24 cellular contexts compared by ENCODE assay signal in genomic region chrX:905828-906566, GRCh38.
"Had no signal": no experiment of that assay in that cellular context is flagged by ENCODE, and none has a peak within 500 bp of the region (broad histone marks: within the 10 kb centered on the region; RNA-seq: fewer than 3 reads in every experiment).

No MANE protein-coding gene starts in this region.

- ATAC-seq: activated CD8-positive, alpha-beta T cell treated with anti-CD3 and anti-CD28 coated beads, Interleukin-2, amount 10 ng/mL, durations not matched to agents 7 days and 5 days; foreskin keratinocyte; left ventricle myocardium superior; naive thymus-derived CD8-positive, alpha-beta T cell had no signal

- H3K9me3 Mint-ChIP-seq: activated B cell treated with CpG ODN at 0.5 μM for 24 hours had no signal

- H3K27me3 ChIP-seq: esophagus squamous epithelium, foreskin keratinocyte, right atrium auricular region, uterus had no signal

- H3K4me1 ChIP-seq: esophagus squamous epithelium, foreskin keratinocyte, right atrium auricular region, uterus had no signal

- H3K27ac ChIP-seq: coronary artery, esophagus squamous epithelium, foreskin keratinocyte, right atrium auricular region, skin epidermis, uterus had no signal

- H3K4me3 ChIP-seq: coronary artery, esophagus squamous epithelium, right atrium auricular region, skin epidermis, uterus had no signal

- H3K4me3 Mint-ChIP-seq: activated B cell treated with CpG ODN at 0.5 μM for 24 hours; activated CD4-positive, alpha-beta T cell treated with anti-CD3 and anti-CD28 coated beads, Interleukin-2, amount 10 ng/mL, durations not matched to agents 24 days and 14 days; activated CD8-positive, alpha-beta T cell treated with anti-CD3 and anti-CD28 coated beads, Interleukin-2, amount 10 ng/mL, durations not matched to agents 7 days and 5 days; activated naive CD8-positive, alpha-beta T cell; memory B cell; naive thymus-derived CD8-positive, alpha-beta T cell; stimulated activated naive CD8-positive, alpha-beta T cell treated with anti-CD3 and anti-CD28 coated beads, Interleukin-15, Interleukin-2, amounts not matched to agents 100 ng/mL and 50 ng/mL, for 24 hours had no signal

- H3K36me3 Mint-ChIP-seq: activated naive CD8-positive, alpha-beta T cell had no signal

- H3K27me3 Mint-ChIP-seq: activated B cell treated with CpG ODN at 0.5 μM for 24 hours; activated CD4-positive, alpha-beta T cell treated with anti-CD3 and anti-CD28 coated beads, Interleukin-2, amount 10 ng/mL, durations not matched to agents 24 days and 14 days; stimulated activated naive CD8-positive, alpha-beta T cell treated with anti-CD3 and anti-CD28 coated beads, Interleukin-15, Interleukin-2, amounts not matched to agents 100 ng/mL and 50 ng/mL, for 24 hours had no signal

- H3K27ac Mint-ChIP-seq: activated B cell treated with CpG ODN at 0.5 μM for 24 hours; activated CD4-positive, alpha-beta T cell treated with anti-CD3 and anti-CD28 coated beads, Interleukin-2, amount 10 ng/mL, durations not matched to agents 24 days and 14 days; activated CD8-positive, alpha-beta T cell treated with anti-CD3 and anti-CD28 coated beads, Interleukin-2, amount 10 ng/mL, durations not matched to agents 7 days and 5 days; activated naive CD8-positive, alpha-beta T cell; memory B cell; stimulated activated naive CD8-positive, alpha-beta T cell treated with anti-CD3 and anti-CD28 coated beads, Interleukin-15, Interleukin-2, amounts not matched to agents 100 ng/mL and 50 ng/mL, for 24 hours had no signal

- H3K9me3 ChIP-seq: uterus had no signal

- H3K36me3 ChIP-seq: esophagus squamous epithelium, right atrium auricular region, uterus had no signal

- DNase-seq: activated B cell treated with CpG ODN at 0.5 μM for 24 hours; activated CD4-positive, alpha-beta T cell treated with anti-CD3 and anti-CD28 coated beads, Interleukin-2, amount 10 ng/mL, durations not matched to agents 24 days and 14 days; activated CD8-positive, alpha-beta memory T cell treated with anti-CD3 and anti-CD28 coated beads, Interleukin-2, amount 50 U/mL, for 4 hours; activated CD8-positive, alpha-beta T cell treated with anti-CD3 and anti-CD28 coated beads, Interleukin-2, amount 10 ng/mL, durations not matched to agents 7 days and 5 days; activated gamma-delta T cell treated with Interleukin-2 at 50 U/mL for 16 hours; amniotic stem cell; caudate nucleus; effector CD4-positive, alpha-beta T cell; esophagus squamous epithelium; foreskin keratinocyte; glutamatergic neuron; kidney glomerular epithelial cell; left ventricle myocardium superior; stimulated activated CD4-positive, alpha-beta T cell treated with anti-CD3 and anti-CD28 coated beads, Interleukin-4, amount 100 ng/mL, for 4 hours; stimulated activated CD8-positive, alpha-beta memory T cell treated with anti-CD3 and anti-CD28 coated beads, Interleukin-4, amount 100 ng/mL, for 48 hours; T-helper 2 cell; uterus had no signal

- H3K4me1 Mint-ChIP-seq: activated B cell treated with CpG ODN at 0.5 μM for 24 hours; activated CD4-positive, alpha-beta T cell treated with anti-CD3 and anti-CD28 coated beads, Interleukin-2, amount 10 ng/mL, durations not matched to agents 24 days and 14 days; memory B cell; naive thymus-derived CD8-positive, alpha-beta T cell had no signal
